17 cellular contexts compared by ENCODE assay signal in the genomic region with DNA sequence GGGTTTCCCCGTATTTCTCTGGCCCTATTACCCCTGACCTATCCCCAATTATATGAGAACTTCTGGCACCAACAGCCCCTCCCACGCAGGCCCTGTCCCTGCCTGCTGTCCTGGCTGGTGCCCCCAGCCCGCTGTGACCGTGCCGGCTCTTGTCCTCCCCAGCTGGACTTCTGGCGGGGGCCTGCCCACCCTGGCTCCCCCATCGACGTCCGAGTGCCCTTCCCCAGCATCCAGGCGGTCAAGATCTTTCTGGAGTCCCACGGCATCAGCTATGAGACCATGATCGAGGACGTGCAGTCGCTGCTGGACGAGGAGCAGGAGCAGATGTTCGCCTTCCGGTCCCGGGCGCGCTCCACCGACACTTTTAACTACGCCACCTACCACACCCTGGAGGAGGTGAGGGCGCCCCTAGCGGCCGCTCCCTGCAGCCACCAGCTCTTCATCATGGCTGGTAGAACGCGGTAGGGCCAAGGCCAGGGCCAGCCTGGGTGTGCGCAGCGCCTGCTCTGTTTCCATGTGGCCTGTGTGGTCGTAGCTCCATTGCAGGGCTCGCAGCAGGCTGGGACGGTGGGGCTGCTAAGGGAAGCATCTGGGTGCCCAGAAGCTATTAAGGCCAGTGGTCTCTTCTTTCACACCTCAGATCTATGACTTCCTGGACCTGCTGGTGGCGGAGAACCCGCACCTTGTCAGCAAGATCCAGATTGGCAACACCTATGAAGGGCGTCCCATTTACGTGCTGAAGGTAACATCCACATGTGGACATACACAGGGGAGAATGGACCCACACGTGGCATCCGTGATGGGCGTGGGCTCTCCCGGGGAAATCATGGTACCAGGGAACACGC. TPM values are rescaled to one million over a fixed set of nuclear protein-coding genes. Genes with fewer than 3 reads are reported as not detected.
DNase-seq lines count a peak whose midpoint lies in the region; ATAC-seq, FAIRE-seq and TF ChIP-seq lines count a peak whose summit lies in the region.
"Had no signal": no experiment of that assay in that cellular context is flagged by ENCODE, and none has a peak within 500 bp of the region (broad histone marks: within the 10 kb centered on the region; RNA-seq: fewer than 3 reads in every experiment).

No MANE protein-coding gene starts in this region.

- TF ChIP-seq POLR2A in K562 (conservative IDR thresholded peaks at IDR 0.05): no peak

- no peak overlapping the region for H3K4me3 ChIP-seq in K562
- no peak overlapping the region for H3K4me3 ChIP-seq in smooth muscle cell
- no peak overlapping the region for H3K4me3 ChIP-seq in OCI-LY7 (ENCODE audit: low read depth, low read length, poor library complexity, severe bottlenecking)
- H3K4me3 ChIP-seq: ascending aorta, upper lobe of left lung had no signal

- no peaks in the 10 kb centered on the region for H3K79me2 ChIP-seq in K562 (ENCODE audit: control insufficient read depth, insufficient read depth, low read length)
- H3K79me2 ChIP-seq in smooth muscle cell (ENCODE audit: low read depth): no peaks in the 10 kb centered on the region
- H3K79me2 ChIP-seq in OCI-LY7 (ENCODE audit: insufficient read depth, low read depth, low read length): no peaks in the 10 kb centered on the region

- intact Hi-C loops in K562 (cut with micrococcal nuclease): no loop called here
- intact Hi-C loops in OCI-LY7 (cut with micrococcal nuclease; ENCODE audit: unreplicated experiment): no loop called here

- H3K4me2 ChIP-seq in K562 (ENCODE audit: insufficient read depth, low read length) (no peak overlapping the region), smooth muscle cell (no peak overlapping the region), OCI-LY7 (ENCODE audit: low read length) (no peak overlapping the region)

- peak overlapping the region; percentile 78 for H2AFZ ChIP-seq in K562 (ENCODE audit: low read depth, low read length)
- no peak overlapping the region for H2AFZ ChIP-seq in smooth muscle cell (ENCODE audit: low read depth)
- H2AFZ ChIP-seq in OCI-LY7 (ENCODE audit: low read length): no peak overlapping the region

- H3K27ac ChIP-seq in K562 (ENCODE audit: extremely low read depth, low read depth, low read length): no peak overlapping the region
- no peak overlapping the region for H3K27ac ChIP-seq in smooth muscle cell (ENCODE audit: low read depth)
- H3K27ac ChIP-seq in OCI-LY7 (ENCODE audit: low read depth, low read length, poor library complexity, severe bottlenecking): no peak overlapping the region
- H3K27ac ChIP-seq: ascending aorta, upper lobe of left lung had no signal

- no peaks in the 10 kb centered on the region for H3K9me1 ChIP-seq in K562 (ENCODE audit: control insufficient read depth, insufficient read depth, low read length)

- POLR2A ChIA-PET in K562 (lab: Yijun Ruan, JAX): interaction anchor here (0.6 to 1.1 kb wide), 7 partner anchors 14 to 119 kb away, joined by 3 to 6 read pairs (median 3); a partner anchor contains a TSS
- POLR2A ChIA-PET in OCI-LY7 (lab: Charles Lee): no interaction called here

- TF ChIP-seq EP300 in K562 (IDR thresholded peaks at IDR 0.05; ENCODE audit: low read length): no peak

- peaks cover 7 to 22% of the 10 kb centered on the region in 2 experiments; a peak in 4 of 5 replicates for H3K4me1 ChIP-seq in K562 (replicated peaks in 1 of 2; ENCODE audit: control insufficient read depth in 2 of 2, insufficient read depth in 2 of 2, low read length in 2 of 2)
- peaks cover 12% of the 10 kb centered on the region for H3K4me1 ChIP-seq in smooth muscle cell (ENCODE audit: low read depth)
- no peaks in the 10 kb centered on the region for H3K4me1 ChIP-seq in OCI-LY7 (ENCODE audit: insufficient read depth, low read length, poor library complexity, severe bottlenecking)

- H3K9me2 ChIP-seq in OCI-LY7 (ENCODE audit: insufficient read depth, low read length): no peaks in the 10 kb centered on the region

- BruUV-seq in K562 (replicated peaks; lab: Mats Ljungman, UMichigan): no TSS peak
- BruUV-seq in OCI-LY7 (replicated peaks; lab: Mats Ljungman, UMichigan): no TSS peak

- H3K36me3 ChIP-seq in K562 (ENCODE audit: control insufficient read depth, insufficient read depth, low read length): no peaks in the 10 kb centered on the region
- no peaks in the 10 kb centered on the region for H3K36me3 ChIP-seq in smooth muscle cell (ENCODE audit: low read depth)
- H3K36me3 ChIP-seq in OCI-LY7 (ENCODE audit: insufficient read depth, low read length): no peaks in the 10 kb centered on the region
- H3K36me3 ChIP-seq: ascending aorta, upper lobe of left lung had no signal

- peak; percentile 15 for FAIRE-seq in K562 (lab: Jason Lieb, UNC)

- H3F3A ChIP-seq in smooth muscle cell (ENCODE audit: low read depth): no peaks in the 10 kb centered on the region

- peak; percentile 88 for ATAC-seq in K562
- ATAC-seq: CD8-positive, alpha-beta T cell had no signal

- peak overlapping the region in 1 of 2 experiments; percentile 4; a peak in 1 of 4 replicates for H3K9ac ChIP-seq in K562 (ENCODE audit: insufficient read depth in 1 of 2, low read depth in 2 of 2, low read length in 2 of 2)
- H3K9ac ChIP-seq in smooth muscle cell (ENCODE audit: low read depth): no peak overlapping the region

- DNase-seq in activated effector memory CD4-positive, alpha-beta T cell treated with anti-CD3 and anti-CD28 coated beads, Interleukin-2, amount 50 U/mL, for 16 hours: peak; percentile 55
- no peak for DNase-seq in activated effector memory CD4-positive, alpha-beta T cell treated with Interleukin-2 at 50 U/mL for 16 hours
- DNase-seq in K562 (ENCODE audit: extremely low read depth in 1 of 4, low spot score in 3 of 4) (peak; percentile 62 to 74 (median 70)), left kidney (ENCODE audit: low read depth, low spot score) (peak; percentile 20), smooth muscle cell (lab: John Stamatoyannopoulos, UW; ENCODE audit: unreplicated experiment) (no peak), GOT3 (lab: John Stamatoyannopoulos, UW) (no peak), AG20443 (ENCODE audit: low spot score) (no peak), OCI-LY7 (ENCODE audit: low spot score) (no peak)
- DNase-seq: CD8-positive, alpha-beta T cell; left cardiac atrium; NCI-H1417; stimulated activated naive CD4-positive, alpha-beta T cell treated with Interleukin-2 at 50 U/mL for 16 hours had no signal

- TF ChIP-seq RAD21 in K562 (CRISPR knock-in tag; conservative IDR thresholded peaks at IDR 0.05 in 1 of 2, IDR thresholded peaks at IDR 0.05 in 1 of 2): peak in 1 of 2 experiments; percentile 37; a peak in 2 of 4 replicates

- 44% methylated on average over 41 of the region's 41 CpGs for WGBS in K562 (ENCODE audit: insufficient coverage, low coverage, missing lambda C conversion rate)
- 93% methylated on average over 40 of the region's 41 CpGs for WGBS in smooth muscle cell (ENCODE audit: low lambda C conversion rate)

- peaks cover 5 to 41% of the 10 kb centered on the region in 2 experiments; a peak in 4 of 5 replicates for H3K27me3 ChIP-seq in K562 (ENCODE audit: control insufficient read depth in 2 of 2, insufficient read depth in 2 of 2, low read length in 2 of 2)
- H3K27me3 ChIP-seq in smooth muscle cell (ENCODE audit: low read depth): no peaks in the 10 kb centered on the region
- H3K27me3 ChIP-seq: ascending aorta, upper lobe of left lung had no signal

- TF ChIP-seq CTCF in K562 (IDR thresholded peaks at IDR 0.05 in 2 of 3, conservative IDR thresholded peaks at IDR 0.05 in 1 of 3; ENCODE audit: insufficient read depth in 2 of 3, low read depth in 1 of 3, low read length in 3 of 3) (peak; percentile 72 to 90 (median 88)), smooth muscle cell (IDR thresholded peaks at IDR 0.05; ENCODE audit: borderline replicate concordance, insufficient read depth, poor library complexity, severe bottlenecking) (peak; percentile 17), OCI-LY7 (conservative IDR thresholded peaks at IDR 0.05; ENCODE audit: low read length) (no peak)

- H3K9me3 ChIP-seq in K562 (replicated peaks; ENCODE audit: control insufficient read depth, insufficient read depth, low read depth, low read length) (no peaks in the 10 kb centered on the region), smooth muscle cell (replicated peaks; ENCODE audit: low read depth) (no peaks in the 10 kb centered on the region), OCI-LY7 (ENCODE audit: low read length) (no peaks in the 10 kb centered on the region)
- H3K9me3 ChIP-seq: ascending aorta, upper lobe of left lung had no signal

- H4K20me1 ChIP-seq in K562 (replicated peaks; ENCODE audit: control insufficient read depth, insufficient read depth, low read length) (no peaks in the 10 kb centered on the region), smooth muscle cell (ENCODE audit: low read depth) (no peaks in the 10 kb centered on the region), OCI-LY7 (ENCODE audit: insufficient read depth, low read length) (no peaks in the 10 kb centered on the region)

- in situ Hi-C loops in K562 (cut with MboI): no loop called here

- CTCF ChIA-PET in K562 (lab: Yijun Ruan, JAX; ENCODE audit: low intra/inter-chr PET ratio) (no interaction called here), OCI-LY7 (lab: Charles Lee; ENCODE audit: unreplicated experiment) (no interaction called here)

RNA-seq across cellular contexts. Expression of a gene that starts 1.4 kb away (rescaled TPM):
- not detected in 2 replicates for total RNA-seq in K562 (2011; cell fraction: chromatin; rRNA removed; ENCODE audit: low replicate concordance)
- not detected in 2 replicates for total RNA-seq in K562 (2011; cell fraction: nucleolus; rRNA removed)
- not detected in 2 replicates for total RNA-seq in K562 (2011; cell fraction: nucleoplasm; rRNA removed)
- total RNA-seq in K562 (2014; rRNA removed) (not detected in 2 replicates), K562 (2014; rRNA removed; fragmentation: Illumina TruSeq; extraction: Trizol) (not detected in 2 replicates), K562 (2015; rRNA removed; fragmentation: Illumina TruSeq; extraction: Trizol) (not detected in 2 replicates), K562 (2021) (6.5 and 9.7 TPM in 2 replicates), smooth muscle cell (0.90 TPM in 2 replicates), OCI-LY7 (2022) (not detected in 2 replicates)
- polyA plus RNA-seq in K562 (2011; rRNA removed) (not detected in 2 replicates), K562 (2014; fragmentation: Illumina TruSeq; extraction: Trizol) (not detected in 2 replicates), K562 (2014; fragmentation: Nextera tagmentation; extraction: Ambion mirVana) (not detected), K562 (2014; rRNA removed) (not detected in 2 replicates), smooth muscle cell (1.7 and 3.8 TPM in 2 replicates)
- polyA plus RNA-seq in K562 (2011; cell fraction: cytosol; rRNA removed): not detected in 2 replicates
- not detected in 2 replicates for polyA plus RNA-seq in K562 (2011; cell fraction: nucleus; rRNA removed)
- polyA plus RNA-seq in K562 (2012): not detected in 2 replicates
- not detected in 2 replicates for polyA minus RNA-seq in K562 (2011; rRNA and poly(A)+ RNA removed)
- polyA minus RNA-seq in K562 (2011; cell fraction: cytosol; rRNA and poly(A)+ RNA removed): not detected in 2 replicates
- not detected in 2 replicates for polyA minus RNA-seq in K562 (2011; cell fraction: nucleus; rRNA and poly(A)+ RNA removed)
- total RNA-seq in OCI-LY7 (2014; rRNA removed; shearing (Covaris generic)): not detected in 2 replicates
- total RNA-seq: ascending aorta; CD8-positive, alpha-beta T cell; pulmonary artery endothelial cell; T-helper 1 cell treated with Interleukin-12 subunit alpha and Interleukin-12 subunit beta and Interleukin-4 antibody, amounts not matched to agents 30 ng/mL and 1 ng/mL, for 36 hours had no signal

RNA-seq across cellular contexts. Expression of a gene that starts 37.1 kb away (rescaled TPM):
- 1.00 TPM in 1 of 2 replicates, not detected in the other for total RNA-seq in K562 (2011; cell fraction: chromatin; rRNA removed; ENCODE audit: low replicate concordance)
- 0.33 and 3.7 TPM in 2 replicates for total RNA-seq in K562 (2011; cell fraction: nucleolus; rRNA removed)
- total RNA-seq in K562 (2011; cell fraction: nucleoplasm; rRNA removed): 0.31 and 0.66 TPM in 2 replicates
- total RNA-seq in K562 (2014; rRNA removed) (0.16 and 0.23 TPM in 2 replicates), K562 (2014; rRNA removed; fragmentation: Illumina TruSeq; extraction: Trizol) (0.29 and 0.91 TPM in 2 replicates), K562 (2015; rRNA removed; fragmentation: Illumina TruSeq; extraction: Trizol) (0.26 and 0.94 TPM in 2 replicates), K562 (2021) (0.18 and 0.22 TPM in 2 replicates), smooth muscle cell (not detected in 2 replicates), OCI-LY7 (2022) (not detected in 2 replicates)
- polyA plus RNA-seq in K562 (2011; rRNA removed) (0.14 and 0.50 TPM in 2 replicates), K562 (2014; fragmentation: Illumina TruSeq; extraction: Trizol) (0.24 and 1.00 TPM in 2 replicates), K562 (2014; fragmentation: Nextera tagmentation; extraction: Ambion mirVana) (1 to 10 TPM; 1.0 to 2.4 TPM), K562 (2014; rRNA removed) (0.11 and 0.13 TPM in 2 replicates), smooth muscle cell (0.45 TPM in 1 of 2 replicates, not detected in the other)
- polyA plus RNA-seq in K562 (2011; cell fraction: cytosol; rRNA removed): 0.07 and 0.19 TPM in 2 replicates
- polyA plus RNA-seq in K562 (2011; cell fraction: nucleus; rRNA removed): 0.29 and 2.2 TPM in 2 replicates
- 0.91 and 6.4 TPM in 2 replicates for polyA plus RNA-seq in K562 (2012)
- not detected in 2 replicates for polyA minus RNA-seq in K562 (2011; rRNA and poly(A)+ RNA removed)
- not detected in 2 replicates for polyA minus RNA-seq in K562 (2011; cell fraction: cytosol; rRNA and poly(A)+ RNA removed)
- not detected in 2 replicates for polyA minus RNA-seq in K562 (2011; cell fraction: nucleus; rRNA and poly(A)+ RNA removed)
- not detected in 2 replicates for total RNA-seq in OCI-LY7 (2014; rRNA removed; shearing (Covaris generic))
- total RNA-seq: ascending aorta; CD8-positive, alpha-beta T cell; fibroblast of lung; left cardiac atrium; pulmonary artery endothelial cell; upper lobe of left lung had no signal
- polyA plus RNA-seq: fibroblast of lung had no signal

RNA-seq across cellular contexts. Expression of a gene that starts 59.1 kb away (rescaled TPM):
- total RNA-seq in K562 (2011; cell fraction: chromatin; rRNA removed; ENCODE audit: low replicate concordance): 9.3 and 12.1 TPM in 2 replicates
- total RNA-seq in K562 (2011; cell fraction: nucleolus; rRNA removed): 4.0 and 6.7 TPM in 2 replicates
- total RNA-seq in K562 (2011; cell fraction: nucleoplasm; rRNA removed): 4.3 and 10.6 TPM in 2 replicates
- total RNA-seq in K562 (2014; rRNA removed) (1.5 and 4.2 TPM in 2 replicates), K562 (2014; rRNA removed; fragmentation: Illumina TruSeq; extraction: Trizol) (4.9 and 8.0 TPM in 2 replicates), K562 (2015; rRNA removed; fragmentation: Illumina TruSeq; extraction: Trizol) (4.6 and 5.0 TPM in 2 replicates), K562 (2021) (5.6 and 6.4 TPM in 2 replicates), smooth muscle cell (18.3 and 23.0 TPM in 2 replicates), OCI-LY7 (2022) (35.4 and 41.1 TPM in 2 replicates)
- polyA plus RNA-seq in K562 (2011; rRNA removed) (4.4 and 9.2 TPM in 2 replicates), K562 (2014; fragmentation: Illumina TruSeq; extraction: Trizol) (8.1 and 10.9 TPM in 2 replicates), K562 (2014; fragmentation: Nextera tagmentation; extraction: Ambion mirVana) (10 to 100 TPM; 15.3 to 15.5 TPM), K562 (2014; rRNA removed) (5.8 and 7.4 TPM in 2 replicates), smooth muscle cell (27.1 and 35.1 TPM in 2 replicates)
- 4.7 and 6.3 TPM in 2 replicates for polyA plus RNA-seq in K562 (2011; cell fraction: cytosol; rRNA removed)
- polyA plus RNA-seq in K562 (2011; cell fraction: nucleus; rRNA removed): 2.4 and 6.4 TPM in 2 replicates
- 5.3 and 9.7 TPM in 2 replicates for polyA plus RNA-seq in K562 (2012)
- 3.2 and 7.7 TPM in 2 replicates for polyA minus RNA-seq in K562 (2011; rRNA and poly(A)+ RNA removed)
- 0.55 and 2.5 TPM in 2 replicates for polyA minus RNA-seq in K562 (2011; cell fraction: cytosol; rRNA and poly(A)+ RNA removed)
- polyA minus RNA-seq in K562 (2011; cell fraction: nucleus; rRNA and poly(A)+ RNA removed): 1.5 and 3.9 TPM in 2 replicates
- total RNA-seq in OCI-LY7 (2014; rRNA removed; shearing (Covaris generic)): 19.6 and 25.6 TPM in 2 replicates

Comparison
In these comparisons a context has a peak if more than half of its experiments do, and no peak if none do; other contexts are left out.
1. DNase-seq: peak in activated effector memory CD4-positive, alpha-beta T cell treated with anti-CD3 and anti-CD28 coated beads, Interleukin-2, amount 50 U/mL, for 16 hours (single experiment), K562 (4 of 4) and left kidney (single experiment); none in activated effector memory CD4-positive, alpha-beta T cell treated with Interleukin-2 at 50 U/mL for 16 hours (single experiment), smooth muscle cell (single experiment), GOT3 (single experiment), AG20443 (single experiment) and OCI-LY7 (single experiment).